ENCODE assay signal across 1 cellular context in the genomic region with DNA sequence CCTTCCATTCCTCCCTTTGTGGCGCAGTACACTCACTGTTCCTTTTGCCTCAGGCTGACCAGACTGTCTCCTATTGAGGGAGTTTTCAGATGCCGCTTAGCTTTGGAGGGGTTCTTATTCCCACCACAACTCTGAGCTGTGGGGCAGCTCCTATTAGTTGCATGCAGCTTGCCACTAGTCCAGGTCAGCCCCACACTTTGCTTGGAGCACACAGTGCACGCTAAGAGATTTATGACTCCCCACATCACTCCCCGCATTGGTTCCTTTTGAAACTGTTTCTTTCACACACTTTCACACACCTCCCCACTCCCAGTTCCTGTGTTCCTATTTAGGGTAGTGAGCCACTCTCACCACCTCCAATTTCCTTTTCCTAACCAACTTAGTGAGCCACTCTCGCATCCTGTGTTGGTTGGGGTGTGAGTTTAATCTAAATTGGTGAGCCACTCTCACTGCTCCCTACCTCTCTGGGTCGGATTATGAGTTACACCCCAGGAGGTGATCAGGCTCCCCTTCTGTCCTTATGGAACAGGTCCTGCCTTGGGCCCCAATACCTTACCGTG.
TF ChIP-seq lines count a peak whose summit lies in the region.

No MANE protein-coding gene starts in this region.

TF ChIP-seq in IMR-90, 13 proteins besides CTCF, POLR2A, EP300 and RAD21:
- TF ChIP-seq MAFK (IDR thresholded peaks at IDR 0.05; ENCODE audit: low read depth, low read length) (no peak), FOS (IDR thresholded peaks at IDR 0.05; ENCODE audit: low read depth, low read length) (no peak)
